Comparison of ENCODE assay signal across 20 cellular contexts in genomic region chr3:114587973-114588372, GRCh38.
DNase-seq lines count a peak whose midpoint lies in the region; FAIRE-seq and TF ChIP-seq lines count a peak whose summit lies in the region.
"Had no signal": no experiment of that assay in that cellular context is flagged by ENCODE, and none has a peak within 500 bp of the region (broad histone marks: within the 10 kb centered on the region; RNA-seq: fewer than 3 reads in every experiment).

No MANE protein-coding gene starts in this region.

- no peak for TF ChIP-seq CTCF in neural crest cell (conservative IDR thresholded peaks at IDR 0.05)

- POLR2A ChIA-PET in activated CD4-positive, alpha-beta memory T cell treated with anti-CD3 and anti-CD28 coated beads for 36 hours (lab: Charles Lee): interaction anchor here (0.7 kb wide), 1 partner anchor 199 kb away, joined by 3 read pairs; no protein-coding TSS in a partner anchor

- no peaks in the 10 kb centered on the region for H3K27me3 Mint-ChIP-seq in neural crest cell (ENCODE audit: low read depth)
- H3K27me3 Mint-ChIP-seq in activated CD4-positive, alpha-beta memory T cell treated with anti-CD3 and anti-CD28 coated beads for 36 hours: no peaks in the 10 kb centered on the region
- H3K27me3 Mint-ChIP-seq: B cell; CD4-positive, CD25-positive, alpha-beta regulatory T cell had no signal

- peak; percentile 63 for DNase-seq in HAP-1 (ENCODE audit: low spot score in 2 of 2)
- DNase-seq in NCI-H526 (lab: John Stamatoyannopoulos, UW): peak; percentile 35 to 59
- no peak for DNase-seq in neural crest cell (ENCODE audit: low read depth, low spot score)
- DNase-seq in urothelium cell line (ENCODE audit: low spot score): no peak
- no peak for DNase-seq in activated CD4-positive, alpha-beta memory T cell treated with anti-CD3 and anti-CD28 coated beads for 36 hours
- DNase-seq in NCI-H2227 (lab: John Stamatoyannopoulos, UW; ENCODE audit: unreplicated experiment): no peak
- DNase-seq in stimulated activated naive CD4-positive, alpha-beta T cell (lab: John Stamatoyannopoulos, UW): no peak
- DNase-seq: Caco-2; CD4-positive, CD25-positive, alpha-beta regulatory T cell; CD8-positive, alpha-beta T cell; DMS79; EL; GDM1; H9 had no signal

- FAIRE-seq in urothelium cell line (lab: Jason Lieb, UNC): peak; percentile 23
- FAIRE-seq: A204.1, GM12878, GM19239 had no signal

- no peaks in the 10 kb centered on the region for H3K36me3 Mint-ChIP-seq in neural crest cell (ENCODE audit: low read depth)
- no peaks in the 10 kb centered on the region for H3K36me3 Mint-ChIP-seq in activated CD4-positive, alpha-beta memory T cell treated with anti-CD3 and anti-CD28 coated beads for 36 hours

- H3K9me3 ChIP-seq in HAP-1: no peaks in the 10 kb centered on the region
- H3K9me3 ChIP-seq: BLaER1, Caco-2 had no signal

- no peak overlapping the region for H3K4me3 ChIP-seq in HAP-1
- H3K4me3 ChIP-seq: BLaER1, GM12878, GM23338 had no signal

- no peaks in the 10 kb centered on the region for H3K27me3 ChIP-seq in HAP-1 (ENCODE audit: low read depth)
- H3K27me3 ChIP-seq: BLaER1 had no signal

- H3K4me1 ChIP-seq in HAP-1: peaks cover 27% of the 10 kb centered on the region
- H3K4me1 ChIP-seq: BLaER1, Caco-2 had no signal

- no peak overlapping the region for H3K4me3 Mint-ChIP-seq in neural crest cell
- H3K4me3 Mint-ChIP-seq in activated CD4-positive, alpha-beta memory T cell treated with anti-CD3 and anti-CD28 coated beads for 36 hours: no peak overlapping the region
- H3K4me3 Mint-ChIP-seq: B cell; CD8-positive, alpha-beta T cell; GM23338; H9 had no signal

- CTCF ChIA-PET in activated CD4-positive, alpha-beta memory T cell treated with anti-CD3 and anti-CD28 coated beads for 36 hours (lab: Charles Lee): interaction anchor here (0.7 kb wide), 1 partner anchor 62 kb away, joined by 3 read pairs; no protein-coding TSS in a partner anchor

- intact Hi-C loops in activated CD4-positive, alpha-beta memory T cell treated with anti-CD3 and anti-CD28 coated beads for 36 hours (cut with micrococcal nuclease): no loop called here

- peaks cover 22% of the 10 kb centered on the region for H3K4me1 Mint-ChIP-seq in neural crest cell
- peaks cover 19% of the 10 kb centered on the region for H3K4me1 Mint-ChIP-seq in activated CD4-positive, alpha-beta memory T cell treated with anti-CD3 and anti-CD28 coated beads for 36 hours (ENCODE audit: low read depth)

- no peaks in the 10 kb centered on the region for H3K36me3 ChIP-seq in HAP-1 (replicated peaks)
- H3K36me3 ChIP-seq: BLaER1 had no signal

- peak overlapping the region; percentile 59 for H3K27ac Mint-ChIP-seq in neural crest cell (ENCODE audit: unreplicated experiment)
- no peak overlapping the region for H3K27ac Mint-ChIP-seq in activated CD4-positive, alpha-beta memory T cell treated with anti-CD3 and anti-CD28 coated beads for 36 hours
- H3K27ac Mint-ChIP-seq: B cell; CD8-positive, alpha-beta T cell; GM23338; H9 had no signal

- in situ Hi-C loops in HAP-1 (cut with MboI; ENCODE audit: low sequenced_read_pairs): no loop called here

- H3K9me3 Mint-ChIP-seq in neural crest cell: no peaks in the 10 kb centered on the region
- no peaks in the 10 kb centered on the region for H3K9me3 Mint-ChIP-seq in activated CD4-positive, alpha-beta memory T cell treated with anti-CD3 and anti-CD28 coated beads for 36 hours
- H3K9me3 Mint-ChIP-seq: CD4-positive, CD25-positive, alpha-beta regulatory T cell; CD8-positive, alpha-beta T cell; GM23338; H9 had no signal

Comparison
In these comparisons a context has a peak if more than half of its experiments do, and no peak if none do; other contexts are left out.
1. DNase-seq: peak in HAP-1 (2 of 2) and NCI-H526 (2 of 2); none in neural crest cell (single experiment), urothelium cell line (single experiment), activated CD4-positive, alpha-beta memory T cell treated with anti-CD3 and anti-CD28 coated beads for 36 hours (single experiment), NCI-H2227 (single experiment) and stimulated activated naive CD4-positive, alpha-beta T cell (0 of 6).